In genomic region chr7:89623018-89623672, GRCh38 we compare ENCODE assay signal across 7 cellular contexts.
DNase-seq lines count a peak whose midpoint lies in the region; ATAC-seq, FAIRE-seq and TF ChIP-seq lines count a peak whose summit lies in the region.

No MANE protein-coding gene starts in this region.

- no peaks in the 10 kb centered on the region for H3K36me3 ChIP-seq in breast epithelium

- peak; percentile 87 for ATAC-seq in GM19463 (IDR thresholded peaks at IDR 0.05; ENCODE audit: unreplicated experiment)
- peak; percentile 90 for ATAC-seq in HG03439 (IDR thresholded peaks at IDR 0.05; ENCODE audit: unreplicated experiment)
- ATAC-seq in left lobe of liver = peak; percentile 92

- no peak for TF ChIP-seq POLR2A in breast epithelium (IDR thresholded peaks at IDR 0.05)

- FAIRE-seq in G401.6 (lab: Jason Lieb, UNC) = peak; percentile 19

- peak in 2 of 3 donors; percentile 46 to 52 for TF ChIP-seq CTCF in breast epithelium (IDR thresholded peaks at IDR 0.05)

- no peak overlapping the region for H3K4me3 ChIP-seq in breast epithelium

- no peaks in the 10 kb centered on the region for H3K27me3 ChIP-seq in breast epithelium

- no peaks in the 10 kb centered on the region for H3K9me3 ChIP-seq in breast epithelium

- H3K4me1 ChIP-seq in breast epithelium = no peaks in the 10 kb centered on the region

- intact Hi-C loops in breast epithelium (cut with DNase I; ENCODE audit: low total_unique reads) = no loop called here

- DNase-seq in NCI-H69 (lab: John Stamatoyannopoulos, UW) (peak; percentile 44), breast epithelium (ENCODE audit: low spot score in 2 of 2) (no peak), left lobe of liver (ENCODE audit: low spot score) (no peak), DMS79 treated with DMSO at 0.1 percent for 48 hours (lab: John Stamatoyannopoulos, UW) (no peak)

- no peak overlapping the region for H3K27ac ChIP-seq in breast epithelium
